Comparison of ENCODE assay signal across 18 cellular contexts in genomic region chr4:141458501-141458900, GRCh38.
DNase-seq lines count a peak whose midpoint lies in the region; ATAC-seq, FAIRE-seq and TF ChIP-seq lines count a peak whose summit lies in the region.
"Had no signal": no experiment of that assay in that cellular context is flagged by ENCODE, and none has a peak within 500 bp of the region (broad histone marks: within the 10 kb centered on the region; RNA-seq: fewer than 3 reads in every experiment).

No MANE protein-coding gene starts in this region.

- H3K27ac ChIP-seq in keratinocyte (ENCODE audit: control insufficient read depth, insufficient read depth, low read length) (peak overlapping the region; percentile 72), stomach (no peak overlapping the region)
- H3K27ac ChIP-seq: left ventricle myocardium inferior, ovary, thoracic aorta had no signal

- H3K4me1 ChIP-seq in keratinocyte (ENCODE audit: control insufficient read depth, extremely low read depth, insufficient read depth, low read length) (peaks cover 34% of the 10 kb centered on the region), stomach (no peaks in the 10 kb centered on the region)
- H3K4me1 ChIP-seq: Caco-2, left ventricle myocardium inferior had no signal

- no peaks in the 10 kb centered on the region for H3K4me1 Mint-ChIP-seq in T-helper 17 cell
- H3K4me1 Mint-ChIP-seq: IgD-negative memory B cell had no signal

- TF ChIP-seq EP300 in stomach (IDR thresholded peaks at IDR 0.05): no peak

- DNase-seq in Caki2 (ENCODE audit: low read depth) (peak; percentile 35), LHCN-M2 (ENCODE audit: low read depth) (peak; percentile 37), UCSD-AML1 (lab: John Stamatoyannopoulos, UW; ENCODE audit: unreplicated experiment) (peak; percentile 10), keratinocyte (ENCODE audit: low read depth, low spot score) (peak; percentile 72), NCI-H2171 treated with DMSO at 0.1 percent for 48 hours (lab: John Stamatoyannopoulos, UW) (no peak), NCI-H510A (lab: John Stamatoyannopoulos, UW) (no peak), stomach (no peak), T-helper 17 cell (no peak)
- DNase-seq: activated CD4-positive, CD25-positive, alpha-beta regulatory T cell treated with anti-CD3 and anti-CD28 coated beads, Interleukin-2, amount 50 U/mL, for 72 hours; amniotic stem cell; Caco-2; effector memory CD8-positive, alpha-beta T cell; left ventricle myocardium inferior; ovary; Right ventricle myocardium superior had no signal

- H4K20me1 ChIP-seq in keratinocyte (ENCODE audit: control insufficient read depth, extremely low read depth, insufficient read depth, low read length): no peaks in the 10 kb centered on the region

- dilution Hi-C loops in keratinocyte (cut with MboI; ENCODE audit: extremely low pct_ligation_motif_present, low sequenced_read_pairs): no loop called here

- TF ChIP-seq CTCF in keratinocyte (optimal IDR thresholded peaks at IDR 0.05 in 1 of 3, IDR thresholded peaks at IDR 0.05 in 1 of 3, conservative IDR thresholded peaks at IDR 0.05 in 1 of 3; ENCODE audit: extremely low read depth in 1 of 3, insufficient read depth in 2 of 3, low read length in 3 of 3) (no peak), stomach (IDR thresholded peaks at IDR 0.05) (no peak)

- H3K36me3 Mint-ChIP-seq in T-helper 17 cell (ENCODE audit: low read depth): no peaks in the 10 kb centered on the region
- H3K36me3 Mint-ChIP-seq: IgD-negative memory B cell had no signal

- peak overlapping the region; percentile 82 for H3K4me2 ChIP-seq in keratinocyte (ENCODE audit: control insufficient read depth, extremely low read depth, insufficient read depth, low read depth, low read length)
- H3K4me2 ChIP-seq: smooth muscle cell had no signal

- no peaks in the 10 kb centered on the region for H3K9me1 ChIP-seq in keratinocyte (ENCODE audit: control insufficient read depth, extremely low read depth, insufficient read depth, low read length)

- H3K79me2 ChIP-seq in keratinocyte (ENCODE audit: control insufficient read depth, insufficient read depth, low read length): no peaks in the 10 kb centered on the region

- no peak overlapping the region for H3K27ac Mint-ChIP-seq in T-helper 17 cell
- H3K27ac Mint-ChIP-seq: effector memory CD8-positive, alpha-beta T cell; IgD-negative memory B cell had no signal

- ATAC-seq in T-helper 17 cell: no peak
- ATAC-seq: effector memory CD8-positive, alpha-beta T cell had no signal

- H3K9me3 ChIP-seq in keratinocyte (ENCODE audit: control insufficient read depth, low read depth, low read length): no peaks in the 10 kb centered on the region
- no peaks in the 10 kb centered on the region for H3K9me3 ChIP-seq in stomach
- H3K9me3 ChIP-seq in T-helper 17 cell (ENCODE audit: control insufficient read depth, low read length, poor library complexity, severe bottlenecking): no peaks in the 10 kb centered on the region
- H3K9me3 ChIP-seq: Caco-2, left ventricle myocardium inferior, ovary, thoracic aorta had no signal

- peaks cover 7% of the 10 kb centered on the region for H3K27me3 Mint-ChIP-seq in T-helper 17 cell
- H3K27me3 Mint-ChIP-seq: IgD-negative memory B cell had no signal

- H3K4me3 Mint-ChIP-seq in T-helper 17 cell: no peak overlapping the region
- H3K4me3 Mint-ChIP-seq: effector memory CD8-positive, alpha-beta T cell; IgD-negative memory B cell had no signal

- intact Hi-C loops in stomach (cut with DNase I; ENCODE audit: low total_unique reads): no loop called here

- H2AFZ ChIP-seq in keratinocyte (ENCODE audit: control insufficient read depth, low read length): peak overlapping the region; percentile 84

- H3K36me3 ChIP-seq in keratinocyte (ENCODE audit: control insufficient read depth in 2 of 2, extremely low read depth in 1 of 2, insufficient read depth in 2 of 2, low read length in 2 of 2) (no peaks in the 10 kb centered on the region), stomach (no peaks in the 10 kb centered on the region)
- H3K36me3 ChIP-seq: left ventricle myocardium inferior, ovary, thoracic aorta had no signal

- in situ Hi-C loops in Caki2 (cut with HindIII; ENCODE audit: low pct_unique_long_range_greater_than_20kb, low sequenced_read_pairs): no loop called here

- H3K4me3 ChIP-seq in keratinocyte (ENCODE audit: control insufficient read depth in 2 of 3, extremely low read depth in 1 of 3, insufficient read depth in 2 of 3, low read depth in 1 of 3, low read length in 3 of 3) (peak overlapping the region in 1 of 3 experiments; percentile 22), stomach (no peak overlapping the region)
- H3K4me3 ChIP-seq: left ventricle myocardium inferior, ovary, smooth muscle cell, thoracic aorta had no signal

- 58 to 70% (median 66%) methylated on average over 3 of the region's 3 CpGs for WGBS in stomach, 5 donors

- peak; percentile 98 for FAIRE-seq in keratinocyte (lab: Jason Lieb, UNC)

- TF ChIP-seq POLR2A in stomach (IDR thresholded peaks at IDR 0.05): no peak

- peak overlapping the region; percentile 41 for H3K9ac ChIP-seq in keratinocyte (ENCODE audit: control insufficient read depth, extremely low read depth, insufficient read depth, low read length)

- H3K27me3 ChIP-seq in keratinocyte (ENCODE audit: control insufficient read depth, extremely low read depth, insufficient read depth, low read length): no peaks in the 10 kb centered on the region
- H3K27me3 ChIP-seq in stomach: no peaks in the 10 kb centered on the region
- H3K27me3 ChIP-seq: ovary had no signal

Comparison
In these comparisons a context has a peak if more than half of its experiments do, and no peak if none do; other contexts are left out.
1. DNase-seq: peak in Caki2 (single experiment), LHCN-M2 (single experiment), UCSD-AML1 (single experiment) and keratinocyte (single experiment); none in NCI-H2171 treated with DMSO at 0.1 percent for 48 hours (single experiment), NCI-H510A (single experiment), stomach (single experiment) and T-helper 17 cell (0 of 3).